ENCODE assay signal across 8 cellular contexts in the genomic region with DNA sequence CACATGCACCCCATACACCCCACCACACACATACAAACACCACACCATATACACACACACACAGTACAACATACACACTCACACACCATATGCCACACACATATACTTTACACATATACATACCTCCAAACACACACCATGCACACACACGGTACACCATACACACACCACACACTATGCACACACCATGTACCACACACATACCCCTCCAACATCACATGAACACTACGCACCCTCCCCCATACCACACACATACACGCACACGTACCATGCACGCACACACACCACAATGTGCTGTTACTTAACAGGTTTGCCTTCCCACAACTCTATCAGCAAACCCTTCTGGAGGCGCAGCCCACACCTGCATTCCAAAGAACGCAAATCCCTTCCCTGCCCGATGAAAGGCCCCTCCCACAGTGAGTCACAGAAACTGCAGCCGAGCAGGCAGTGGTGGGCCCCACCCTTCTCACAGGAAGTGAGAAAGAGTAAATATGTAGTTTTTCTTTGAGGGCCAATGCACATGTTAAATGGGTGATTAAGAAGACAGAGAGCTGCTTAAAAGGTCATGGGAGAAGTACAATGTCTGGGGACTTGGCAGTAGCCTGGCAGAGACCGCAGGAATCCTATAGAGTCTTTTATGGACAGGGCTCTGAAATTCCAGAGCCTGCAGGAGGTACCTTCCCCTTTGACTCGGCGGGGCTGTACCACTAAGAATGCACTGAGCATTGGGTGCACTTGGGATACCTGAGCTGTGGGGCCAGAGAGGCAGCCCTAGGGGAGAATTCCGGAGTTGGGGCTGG. TPM values are rescaled to one million over a fixed set of nuclear protein-coding genes. Genes with fewer than 3 reads are reported as not detected.
DNase-seq lines count a peak whose midpoint lies in the region; ATAC-seq lines count a peak whose summit lies in the region.

No MANE protein-coding gene starts in this region.

- in situ Hi-C loops in SK-MEL-5 (cut with HindIII; ENCODE audit: low pct_unique_long_range_greater_than_20kb, low sequenced_read_pairs) = no loop called here

- DNase-seq in CD8-positive, alpha-beta memory T cell = peak; percentile 81 to 96 (median 86)
- DNase-seq in SK-MEL-5 (ENCODE audit: low read depth, low spot score) = peak; percentile 69
- peak; percentile 86 for DNase-seq in activated naive CD8-positive, alpha-beta T cell treated with anti-CD3 and anti-CD28 coated beads for 36 hours
- peak; percentile 100 for DNase-seq in iPS DF 19.7 (ENCODE audit: low read depth, low spot score)
- peak; percentile 80 to 84 for DNase-seq in stimulated activated CD4-positive, alpha-beta T cell treated with anti-CD3 and anti-CD28 coated beads, Interleukin-15, amount 100 ng/mL, for 48 hours (ENCODE audit: low read depth in 2 of 2)
- no peak for DNase-seq in AML-193 (lab: John Stamatoyannopoulos, UW)

- H3K36me3 ChIP-seq in CD8-positive, alpha-beta memory T cell (ENCODE audit: insufficient read depth, low read length) = no peaks in the 10 kb centered on the region

- H3K27me3 ChIP-seq in CD8-positive, alpha-beta memory T cell (ENCODE audit: insufficient read depth, low read length, poor library complexity, severe bottlenecking) = no peaks in the 10 kb centered on the region

- no peaks in the 10 kb centered on the region for H3K9me3 Mint-ChIP-seq in CD8-positive, alpha-beta memory T cell
- H3K9me3 Mint-ChIP-seq in activated naive CD8-positive, alpha-beta T cell treated with anti-CD3 and anti-CD28 coated beads for 36 hours = no peaks in the 10 kb centered on the region

- H3K4me3 Mint-ChIP-seq in CD8-positive, alpha-beta memory T cell = no peak overlapping the region
- no peak overlapping the region for H3K4me3 Mint-ChIP-seq in activated naive CD8-positive, alpha-beta T cell treated with anti-CD3 and anti-CD28 coated beads for 36 hours

- no peaks in the 10 kb centered on the region for H3K9me3 ChIP-seq in CD8-positive, alpha-beta memory T cell (ENCODE audit: low read length)

- no peak overlapping the region for H3K27ac Mint-ChIP-seq in CD8-positive, alpha-beta memory T cell
- H3K27ac Mint-ChIP-seq in activated naive CD8-positive, alpha-beta T cell treated with anti-CD3 and anti-CD28 coated beads for 36 hours = no peak overlapping the region

- H3K27ac ChIP-seq in CD8-positive, alpha-beta memory T cell (ENCODE audit: low read depth, low read length) = peak overlapping the region; percentile 95

- POLR2A ChIA-PET in CD8-positive, alpha-beta memory T cell (lab: Charles Lee) = interaction anchor here (0.9 to 5.4 kb wide), 15 partner anchors 12 to 210 kb away, joined by 3 to 186 read pairs (median 6); a partner anchor contains a TSS

- peak overlapping the region; percentile 68 for H3K4me3 ChIP-seq in CD8-positive, alpha-beta memory T cell (ENCODE audit: low read length)

- peak; percentile 90 for ATAC-seq in GM19455 (IDR thresholded peaks at IDR 0.05; ENCODE audit: unreplicated experiment)
- peak; percentile 88 for ATAC-seq in HG03521 (IDR thresholded peaks at IDR 0.05; ENCODE audit: unreplicated experiment)

- H3K36me3 Mint-ChIP-seq in CD8-positive, alpha-beta memory T cell = no peaks in the 10 kb centered on the region
- no peaks in the 10 kb centered on the region for H3K36me3 Mint-ChIP-seq in activated naive CD8-positive, alpha-beta T cell treated with anti-CD3 and anti-CD28 coated beads for 36 hours

- H3K4me1 Mint-ChIP-seq in CD8-positive, alpha-beta memory T cell = peaks cover 9 to 39% (median 36%) of the 10 kb centered on the region in 3 donors
- H3K4me1 Mint-ChIP-seq in activated naive CD8-positive, alpha-beta T cell treated with anti-CD3 and anti-CD28 coated beads for 36 hours = peaks cover 26% of the 10 kb centered on the region

- peaks cover 64% of the 10 kb centered on the region for H3K4me1 ChIP-seq in CD8-positive, alpha-beta memory T cell (ENCODE audit: insufficient read depth, low read length)

- peaks cover 0 to 1% of the 10 kb centered on the region in 2 donors for H3K27me3 Mint-ChIP-seq in CD8-positive, alpha-beta memory T cell
- no peaks in the 10 kb centered on the region for H3K27me3 Mint-ChIP-seq in activated naive CD8-positive, alpha-beta T cell treated with anti-CD3 and anti-CD28 coated beads for 36 hours

- CTCF ChIA-PET in CD8-positive, alpha-beta memory T cell (lab: Charles Lee) = interaction anchor here (0.7 to 2.5 kb wide), 6 partner anchors 15 to 60 kb away, joined by 3 to 43 read pairs (median 3); no protein-coding TSS in a partner anchor

RNA-seq across cellular contexts. Expression of a gene that starts 34.1 kb away (rescaled TPM):
- 100 to 1,000 TPM; 296 to 299 TPM for total RNA-seq in CD8-positive, alpha-beta memory T cell
- 325 TPM for polyA plus RNA-seq in CD8-positive, alpha-beta memory T cell
- 59.8 and 69.4 TPM in 2 replicates for total RNA-seq in SK-MEL-5 (2014; rRNA removed; shearing (Covaris generic))
- 60.2 and 65.5 TPM in 2 replicates for polyA plus RNA-seq in SK-MEL-5 (2015; cell fraction: cytosol; rRNA removed)
- polyA plus RNA-seq in SK-MEL-5 (2015; cell fraction: nucleus; rRNA removed) = 22.4 and 31.8 TPM in 2 replicates
- 100 to 1,000 TPM; 218 to 227 TPM for total RNA-seq in activated naive CD8-positive, alpha-beta T cell treated with anti-CD3 and anti-CD28 coated beads for 36 hours

Comparison
In these comparisons a context has a peak if more than half of its experiments do, and no peak if none do; other contexts are left out.
1. DNase-seq: peak in CD8-positive, alpha-beta memory T cell (5 of 5), SK-MEL-5 (single experiment), activated naive CD8-positive, alpha-beta T cell treated with anti-CD3 and anti-CD28 coated beads for 36 hours (single experiment), iPS DF 19.7 (single experiment) and stimulated activated CD4-positive, alpha-beta T cell treated with anti-CD3 and anti-CD28 coated beads, Interleukin-15, amount 100 ng/mL, for 48 hours (2 of 2); none in AML-193 (0 of 2).